ENCODE assay signal across 19 cellular contexts in genomic region chr2:109385506-109385905, GRCh38.
DNase-seq lines count a peak whose midpoint lies in the region; ATAC-seq, FAIRE-seq and TF ChIP-seq lines count a peak whose summit lies in the region.
"Had no signal": no experiment of that assay in that cellular context is flagged by ENCODE, and none has a peak within 500 bp of the region (broad histone marks: within the 10 kb centered on the region; RNA-seq: fewer than 3 reads in every experiment).

No MANE protein-coding gene starts in this region.

- H3K27ac Mint-ChIP-seq in activated naive CD4-positive, alpha-beta T cell treated with anti-CD3 and anti-CD28 coated beads, Interleukin-2, amount 10 ng/mL, durations not matched to agents 7 days and 5 days, result no peak overlapping the region
- no peak overlapping the region for H3K27ac Mint-ChIP-seq in chondrocyte (ENCODE audit: unreplicated experiment)

- CTCF ChIA-PET in activated naive CD4-positive, alpha-beta T cell treated with anti-CD3 and anti-CD28 coated beads, Interleukin-2, amount 10 ng/mL, durations not matched to agents 7 days and 5 days (lab: Charles Lee), result no interaction called here

- H3K9me3 ChIP-seq in thyroid gland, result no peaks in the 10 kb centered on the region

- H3K27me3 ChIP-seq in thyroid gland, result no peaks in the 10 kb centered on the region

- no peaks in the 10 kb centered on the region for H3K4me1 Mint-ChIP-seq in activated naive CD4-positive, alpha-beta T cell treated with anti-CD3 and anti-CD28 coated beads, Interleukin-2, amount 10 ng/mL, durations not matched to agents 7 days and 5 days
- H3K4me1 Mint-ChIP-seq in chondrocyte (ENCODE audit: low read depth), result peaks cover 61% of the 10 kb centered on the region

- no peaks in the 10 kb centered on the region for H3K9me3 Mint-ChIP-seq in activated naive CD4-positive, alpha-beta T cell treated with anti-CD3 and anti-CD28 coated beads, Interleukin-2, amount 10 ng/mL, durations not matched to agents 7 days and 5 days
- H3K9me3 Mint-ChIP-seq in chondrocyte (ENCODE audit: low read depth), result no peaks in the 10 kb centered on the region

- H3K27ac ChIP-seq in thyroid gland, result no peak overlapping the region
- H3K27ac ChIP-seq: KMS-11 had no signal

- ATAC-seq in omental fat pad (ENCODE audit: low FRiP score), result no peak
- ATAC-seq in HG02840 (IDR thresholded peaks at IDR 0.05; ENCODE audit: low FRiP score, unreplicated experiment), result no peak

- H3K36me3 Mint-ChIP-seq in activated naive CD4-positive, alpha-beta T cell treated with anti-CD3 and anti-CD28 coated beads, Interleukin-2, amount 10 ng/mL, durations not matched to agents 7 days and 5 days, result no peaks in the 10 kb centered on the region
- H3K36me3 Mint-ChIP-seq in chondrocyte (ENCODE audit: low read depth), result peaks cover 30% of the 10 kb centered on the region

- H3K4me3 ChIP-seq in thyroid gland (replicated peaks in 1 of 3), result no peak overlapping the region

- FAIRE-seq in HTR-8/SVneo (lab: Jason Lieb, UNC), result no peak
- FAIRE-seq: A204.1, D721Med, RCC 7860 had no signal

- H3K27me3 Mint-ChIP-seq in activated naive CD4-positive, alpha-beta T cell treated with anti-CD3 and anti-CD28 coated beads, Interleukin-2, amount 10 ng/mL, durations not matched to agents 7 days and 5 days, result no peaks in the 10 kb centered on the region
- H3K27me3 Mint-ChIP-seq in chondrocyte (ENCODE audit: low read depth), result no peaks in the 10 kb centered on the region

- peaks cover 26 to 52% of the 10 kb centered on the region in 2 donors for H3K4me1 ChIP-seq in thyroid gland

- no peaks in the 10 kb centered on the region for H3K36me3 ChIP-seq in thyroid gland

- DNase-seq in activated naive CD4-positive, alpha-beta T cell treated with anti-CD3 and anti-CD28 coated beads, Interleukin-2, amount 10 ng/mL, durations not matched to agents 7 days and 5 days, result peak; percentile 16
- DNase-seq in activated naive CD4-positive, alpha-beta T cell (lab: John Stamatoyannopoulos, UW), result no peak
- DNase-seq in chondrocyte (ENCODE audit: low spot score) (peak; percentile 39), omental fat pad (ENCODE audit: low spot score) (peak; percentile 18), thyroid gland (peak; percentile 67 to 77), cerebellar nuclear complex (lab: John Stamatoyannopoulos, UW) (no peak), HTR-8/SVneo (ENCODE audit: insufficient read length, low spot score) (no peak)
- DNase-seq: DMS53, GDM1, NCI-H1105, NCI-H446 treated with DMSO at 0.1 percent for 48 hours, NCI-H526 treated with DMSO at 0.1 percent for 48 hours, OCI-M1, SHP77 had no signal

- no peak overlapping the region for H3K4me3 Mint-ChIP-seq in activated naive CD4-positive, alpha-beta T cell treated with anti-CD3 and anti-CD28 coated beads, Interleukin-2, amount 10 ng/mL, durations not matched to agents 7 days and 5 days
- H3K4me3 Mint-ChIP-seq in chondrocyte (ENCODE audit: unreplicated experiment), result no peak overlapping the region

- TF ChIP-seq CTCF in chondrocyte (IDR thresholded peaks at IDR 0.05) (no peak), omental fat pad (IDR thresholded peaks at IDR 0.05) (no peak), thyroid gland (IDR thresholded peaks at IDR 0.05) (no peak)

- TF ChIP-seq POLR2A in thyroid gland (IDR thresholded peaks at IDR 0.05), result no peak

- intact Hi-C loops in thyroid gland (cut with DNase I), result no loop called here

- whole genome bisulfite sequencing in thyroid gland, 2 donors, result 33 to 52% methylated on average over 4 of the region's 4 CpGs

Comparison
In these comparisons a context has a peak if more than half of its experiments do, and no peak if none do; other contexts are left out.
1. DNase-seq: peak in activated naive CD4-positive, alpha-beta T cell treated with anti-CD3 and anti-CD28 coated beads, Interleukin-2, amount 10 ng/mL, durations not matched to agents 7 days and 5 days (single experiment), chondrocyte (single experiment), omental fat pad (single experiment) and thyroid gland (2 of 2); none in activated naive CD4-positive, alpha-beta T cell (0 of 4), cerebellar nuclear complex (0 of 2) and HTR-8/SVneo (single experiment).